33 cellular contexts compared by ENCODE assay signal in the genomic region with DNA sequence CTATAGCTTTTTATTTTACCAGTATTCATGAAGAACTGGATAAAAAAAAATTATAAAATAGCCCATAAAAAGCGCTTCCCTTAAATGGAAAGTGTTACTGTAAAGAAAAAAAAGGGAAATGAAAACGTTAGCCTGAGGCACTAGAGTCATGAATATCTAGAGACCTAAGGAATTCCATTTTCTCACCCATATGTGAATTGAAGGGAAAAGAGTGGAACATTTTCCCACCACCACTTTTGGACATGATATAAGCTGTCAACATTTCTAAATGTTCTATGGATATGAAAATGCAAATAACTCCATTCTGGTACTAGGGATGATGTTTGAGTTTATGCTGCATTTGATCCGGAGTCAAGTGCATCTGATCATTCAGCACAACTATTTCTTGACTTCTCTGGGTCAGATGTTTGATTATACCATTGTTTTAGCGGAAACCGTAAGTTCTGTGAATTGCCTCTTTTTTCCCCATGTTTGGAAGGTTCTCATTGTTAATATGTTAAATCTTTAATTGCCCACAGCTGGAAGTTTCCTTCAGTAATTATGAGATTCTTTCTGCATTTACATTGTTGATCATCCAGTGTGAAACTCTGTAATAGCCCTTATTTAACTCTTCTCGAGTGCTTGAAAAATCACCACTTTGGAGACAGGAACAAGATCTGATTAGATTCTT.
"Had no signal": no experiment of that assay in that cellular context is flagged by ENCODE, and none has a peak within 500 bp of the region (broad histone marks: within the 10 kb centered on the region; RNA-seq: fewer than 3 reads in every experiment).

No MANE protein-coding gene starts in this region.

- DNase-seq: activated CD4-positive, alpha-beta memory T cell treated with anti-CD3 and anti-CD28 coated beads for 36 hours; activated CD4-positive, alpha-beta T cell treated with anti-CD3 and anti-CD28 coated beads, Interleukin-2, amount 10 ng/mL, durations not matched to agents 24 days and 14 days; activated CD4-positive, CD25-positive, alpha-beta regulatory T cell treated with anti-CD3 and anti-CD28 coated beads, Interleukin-2, amount 50 U/mL, for 72 hours; activated CD8-positive, alpha-beta memory T cell treated with anti-CD3 and anti-CD28 coated beads, Interleukin-2, amount 50 U/mL, for 4 hours; activated effector memory CD4-positive, alpha-beta T cell treated with anti-CD3 and anti-CD28 coated beads, Interleukin-2, amount 50 U/mL, for 16 hours; activated naive CD4-positive, alpha-beta T cell treated with anti-CD3 and anti-CD28 coated beads for 36 hours; activated naive CD8-positive, alpha-beta T cell treated with anti-CD3 and anti-CD28 coated beads for 36 hours; activated T-cell treated with anti-CD3 and anti-CD28 coated beads, Interleukin-2, amount 50 U/mL, for 1 hour; adrenal gland; aorta; dorsolateral prefrontal cortex; effector memory CD8-positive, alpha-beta T cell; foreskin fibroblast; head of caudate nucleus; hypothalamus; lower lobe of right lung; mesenchymal stem cell; natural killer cell; stimulated activated CD4-positive, alpha-beta T cell treated with anti-CD3 and anti-CD28 coated beads, Interleukin-1b, Interleukin-23, amount 100 ng/mL, for 48 hours; stimulated activated CD4-positive, alpha-beta T cell treated with anti-CD3 and anti-CD28 coated beads, Interleukin-4, amount 100 ng/mL, for 4 hours; stimulated activated CD8-positive, alpha-beta memory T cell treated with anti-CD3 and anti-CD28 coated beads, Interleukin-4, amount 100 ng/mL, for 48 hours; stimulated activated naive CD8-positive, alpha-beta T cell treated with anti-CD3 and anti-CD28 coated beads, Interleukin-15, amount 100 ng/mL, for 72 hours; substantia nigra; T-helper 9 cell; thyroid gland; upper lobe of left lung; WERI-Rb-1 had no signal

- H3K36me3 ChIP-seq: adrenal gland, lower lobe of right lung, right atrium auricular region, thyroid gland, upper lobe of left lung, vagina, WERI-Rb-1 had no signal

- H3K9me3 ChIP-seq: adrenal gland, lower lobe of right lung, right atrium auricular region, thyroid gland, upper lobe of left lung, vagina had no signal

- H3K4me3 ChIP-seq: adrenal gland, coronary artery, dorsolateral prefrontal cortex, lower lobe of right lung, right atrium auricular region, smooth muscle cell, thyroid gland, upper lobe of left lung, vagina had no signal

- H3K4me1 ChIP-seq: adrenal gland, lower lobe of right lung, right atrium auricular region, thyroid gland, upper lobe of left lung, vagina had no signal

- H3K4me2 ChIP-seq: smooth muscle cell had no signal

- H3K27me3 ChIP-seq: adrenal gland, dorsolateral prefrontal cortex, right atrium auricular region, thyroid gland, upper lobe of left lung, vagina had no signal

- FAIRE-seq: endothelial cell of umbilical vein had no signal

- ATAC-seq: effector memory CD8-positive, alpha-beta T cell; lower lobe of right lung; natural killer cell; stimulated activated memory B cell treated with anti-CD40 and anti-IgM and Interleukin-4, amounts not matched to agents 10 μg/mL and 1 μg/mL and 100 μg/mL, for 72 hours; stimulated activated naive CD8-positive, alpha-beta T cell treated with anti-CD3 and anti-CD28 coated beads, Interleukin-15, amount 100 ng/mL, for 72 hours had no signal

- H3K27ac ChIP-seq: adrenal gland, coronary artery, dorsolateral prefrontal cortex, lower lobe of right lung, right atrium auricular region, thyroid gland, upper lobe of left lung, vagina, WERI-Rb-1 had no signal
